ENCODE assay signal across 10 cellular contexts in genomic region chr17:78725448-78726021, GRCh38. TPM values are rescaled to one million over a fixed set of nuclear protein-coding genes. Genes with fewer than 3 reads are reported as not detected.
DNase-seq lines count a peak whose midpoint lies in the region; ATAC-seq and TF ChIP-seq lines count a peak whose summit lies in the region.
"Had no signal": no experiment of that assay in that cellular context is flagged by ENCODE, and none has a peak within 500 bp of the region (broad histone marks: within the 10 kb centered on the region; RNA-seq: fewer than 3 reads in every experiment).

No MANE protein-coding gene starts in this region.

- H3K4me1 Mint-ChIP-seq in activated CD4-positive, alpha-beta T cell treated with anti-CD3 and anti-CD28 coated beads, Interleukin-2, amount 10 ng/mL, durations not matched to agents 7 days and 5 days: peaks cover 90% of the 10 kb centered on the region
- H3K4me1 Mint-ChIP-seq in memory B cell: peaks cover 70% of the 10 kb centered on the region
- H3K4me1 Mint-ChIP-seq in progenitor cell of endocrine pancreas (ENCODE audit: low read depth): peaks cover 42% of the 10 kb centered on the region

- intact Hi-C loops in prostate gland (cut with DNase I): no loop called here

- H3K27me3 Mint-ChIP-seq in activated CD4-positive, alpha-beta T cell treated with anti-CD3 and anti-CD28 coated beads, Interleukin-2, amount 10 ng/mL, durations not matched to agents 7 days and 5 days: no peaks in the 10 kb centered on the region
- no peaks in the 10 kb centered on the region for H3K27me3 Mint-ChIP-seq in memory B cell
- H3K27me3 Mint-ChIP-seq in progenitor cell of endocrine pancreas: no peaks in the 10 kb centered on the region

- peaks cover 33% of the 10 kb centered on the region for H3K36me3 Mint-ChIP-seq in activated CD4-positive, alpha-beta T cell treated with anti-CD3 and anti-CD28 coated beads, Interleukin-2, amount 10 ng/mL, durations not matched to agents 7 days and 5 days (ENCODE audit: low read depth)
- H3K36me3 Mint-ChIP-seq in memory B cell (peaks cover 13% of the 10 kb centered on the region), progenitor cell of endocrine pancreas (ENCODE audit: insufficient read depth) (no peaks in the 10 kb centered on the region)

- H3K9me3 ChIP-seq in prostate gland: no peaks in the 10 kb centered on the region
- H3K9me3 ChIP-seq: esophagus squamous epithelium had no signal

- ATAC-seq in HG02759 (IDR thresholded peaks at IDR 0.05; ENCODE audit: unreplicated experiment): peak; percentile 53
- ATAC-seq in memory B cell (ENCODE audit: low read depth): no peak
- no peak for ATAC-seq in HG03439 (IDR thresholded peaks at IDR 0.05; ENCODE audit: unreplicated experiment)
- ATAC-seq: SK-N-SH treated with all-trans-retinoic acid at 6 μM for 48 hours had no signal

- CTCF ChIA-PET in activated CD4-positive, alpha-beta T cell treated with anti-CD3 and anti-CD28 coated beads, Interleukin-2, amount 10 ng/mL, durations not matched to agents 7 days and 5 days (lab: Charles Lee): interaction anchor here (0.7 to 2.6 kb wide), 6 partner anchors 9 to 211 kb away, joined by 4 to 14 read pairs (median 4); no protein-coding TSS in a partner anchor

- H3K4me3 Mint-ChIP-seq in activated CD4-positive, alpha-beta T cell treated with anti-CD3 and anti-CD28 coated beads, Interleukin-2, amount 10 ng/mL, durations not matched to agents 7 days and 5 days: peak overlapping the region; percentile 54
- H3K4me3 Mint-ChIP-seq in memory B cell: peak overlapping the region; percentile 50
- H3K4me3 Mint-ChIP-seq in progenitor cell of endocrine pancreas (ENCODE audit: low read depth): no peak overlapping the region

- no peak for TF ChIP-seq POLR2A in prostate gland (IDR thresholded peaks at IDR 0.05)

- POLR2A ChIA-PET in activated CD4-positive, alpha-beta T cell treated with anti-CD3 and anti-CD28 coated beads, Interleukin-2, amount 10 ng/mL, durations not matched to agents 7 days and 5 days (lab: Charles Lee): interaction anchor here (0.7 kb wide), 2 partner anchors 10 to 1059 kb away, joined by 5 to 7 read pairs; no protein-coding TSS in a partner anchor

- WGBS in prostate gland: 79% methylated on average over 6 of the region's 6 CpGs

- TF ChIP-seq CTCF in GM12865 (IDR thresholded peaks at IDR 0.05; ENCODE audit: insufficient read depth, low read depth, low read length, missing control alignments) (no peak), progenitor cell of endocrine pancreas (IDR thresholded peaks at IDR 0.05; ENCODE audit: unreplicated experiment) (no peak), prostate gland (IDR thresholded peaks at IDR 0.05) (no peak)

- H3K27me3 ChIP-seq in prostate gland (replicated peaks; ENCODE audit: insufficient read depth): no peaks in the 10 kb centered on the region
- H3K27me3 ChIP-seq: esophagus squamous epithelium had no signal

- H3K27ac Mint-ChIP-seq in activated CD4-positive, alpha-beta T cell treated with anti-CD3 and anti-CD28 coated beads, Interleukin-2, amount 10 ng/mL, durations not matched to agents 7 days and 5 days: peak overlapping the region; percentile 85
- H3K27ac Mint-ChIP-seq in memory B cell: peak overlapping the region; percentile 90
- no peak overlapping the region for H3K27ac Mint-ChIP-seq in progenitor cell of endocrine pancreas

- H3K4me3 ChIP-seq in GM12865 (ENCODE audit: low read depth, low read length) (peak overlapping the region; percentile 63), prostate gland (no peak overlapping the region)
- H3K4me3 ChIP-seq: esophagus squamous epithelium had no signal

- DNase-seq in GM12865 (ENCODE audit: low read depth) (peak; percentile 85), memory B cell (ENCODE audit: low spot score in 2 of 2) (no peak), progenitor cell of endocrine pancreas (ENCODE audit: low spot score, unreplicated experiment) (no peak), prostate gland (ENCODE audit: low spot score) (no peak)
- peak; percentile 43 for DNase-seq in activated CD4-positive, alpha-beta T cell treated with anti-CD3 and anti-CD28 coated beads, Interleukin-2, amount 10 ng/mL, durations not matched to agents 7 days and 5 days
- DNase-seq in stimulated activated CD4-positive, alpha-beta T cell treated with anti-CD3 and anti-CD28 coated beads, Interleukin-2, amount 100 ng/mL, for 48 hours: no peak
- DNase-seq: esophagus squamous epithelium had no signal

- no peaks in the 10 kb centered on the region for H3K36me3 ChIP-seq in prostate gland

- peaks cover 16% of the 10 kb centered on the region for H3K4me1 ChIP-seq in prostate gland (replicated peaks)

- no peak overlapping the region for H3K27ac ChIP-seq in prostate gland

- no peaks in the 10 kb centered on the region for H3K9me3 Mint-ChIP-seq in activated CD4-positive, alpha-beta T cell treated with anti-CD3 and anti-CD28 coated beads, Interleukin-2, amount 10 ng/mL, durations not matched to agents 7 days and 5 days
- H3K9me3 Mint-ChIP-seq in memory B cell (no peaks in the 10 kb centered on the region), progenitor cell of endocrine pancreas (ENCODE audit: low read depth) (no peaks in the 10 kb centered on the region)

RNA-seq across cellular contexts. Expression of gene CYTH1, which starts 56.5 kb away (rescaled TPM):
- 100 to 1,000 TPM; 244 to 251 TPM for total RNA-seq in activated CD4-positive, alpha-beta T cell treated with anti-CD3 and anti-CD28 coated beads, Interleukin-2, amount 10 ng/mL, durations not matched to agents 7 days and 5 days
- total RNA-seq in progenitor cell of endocrine pancreas (30.1 and 33.3 TPM in 2 replicates), prostate gland (10 to 100 TPM; 65.2 to 73.9 TPM)

Comparison
In these comparisons a context has a peak if more than half of its experiments do, and no peak if none do; other contexts are left out.
1. DNase-seq: peak in GM12865 (single experiment) and activated CD4-positive, alpha-beta T cell treated with anti-CD3 and anti-CD28 coated beads, Interleukin-2, amount 10 ng/mL, durations not matched to agents 7 days and 5 days (single experiment); none in memory B cell (0 of 2), progenitor cell of endocrine pancreas (single experiment), prostate gland (single experiment) and stimulated activated CD4-positive, alpha-beta T cell treated with anti-CD3 and anti-CD28 coated beads, Interleukin-2, amount 100 ng/mL, for 48 hours (0 of 2).